Comparison of ENCODE assay signal across 1 cellular context in genomic region chr22:45671783-45672563, GRCh38.
A peak's percentile ranks its signal among the peaks of the same experiment; 100 is the strongest.
TF ChIP-seq lines count a peak whose summit lies in the region.

Gene ATXN10, plus strand, starts transcription at chr22:45671834. Its CDS starts 230 bp downstream, at chr22:45672064.

TF ChIP-seq in HCT116, 20 proteins besides CTCF, POLR2A, EP300 and RAD21 (continued from another document):
- TF ChIP-seq MAX (IDR thresholded peaks at IDR 0.05) = peak; percentile 67; the same call in 1 of the 2 replicates
- no peak for TF ChIP-seq SRF (IDR thresholded peaks at IDR 0.05; ENCODE audit: low read depth)
- no peak for TF ChIP-seq ZBTB33 (IDR thresholded peaks at IDR 0.05; ENCODE audit: extremely low read depth, insufficient replicate concordance, low read length)
TF ChIP-seq in HCT116: peak in this region for 6.
